ENCODE assay signal across 14 cellular contexts in genomic region chr15:68403161-68403941, GRCh38.
"Had no signal": no experiment of that assay in that cellular context is flagged by ENCODE, and none has a peak within 500 bp of the region (broad histone marks: within the 10 kb centered on the region; RNA-seq: fewer than 3 reads in every experiment).

No MANE protein-coding gene starts in this region.

- H3K9me3 ChIP-seq: pancreas, upper lobe of left lung had no signal

- DNase-seq: activated CD4-positive, alpha-beta memory T cell treated with anti-CD3 and anti-CD28 coated beads, Interleukin-2, amount 10 ng/mL, durations not matched to agents 7 days and 5 days; activated CD4-positive, alpha-beta T cell treated with anti-CD3 and anti-CD28 coated beads for 36 hours; activated naive CD4-positive, alpha-beta T cell treated with anti-CD3 and anti-CD28 coated beads, Interleukin-2, amount 50 U/mL, for 16 hours; foreskin melanocyte; heart right ventricle; left ventricle myocardium superior; mesendoderm; stimulated activated CD4-positive, alpha-beta T cell treated with anti-CD3 and anti-CD28 coated beads, Interleukin-15, amount 100 ng/mL, for 24 hours; stimulated activated CD4-positive, alpha-beta T cell treated with anti-CD3 and anti-CD28 coated beads, Interleukin-4, amount 100 ng/mL, for 4 hours; T-helper 9 cell had no signal

- FAIRE-seq: islet of Langerhans, pancreas had no signal

- H3K36me3 ChIP-seq: heart right ventricle, pancreas, upper lobe of left lung had no signal

- H3K27ac ChIP-seq: heart right ventricle, pancreas, upper lobe of left lung, VCaP had no signal

- H3K4me1 ChIP-seq: heart right ventricle, pancreas, upper lobe of left lung had no signal

- ATAC-seq: activated CD4-positive, alpha-beta T cell treated with anti-CD3 and anti-CD28 coated beads for 36 hours; heart right ventricle; left ventricle myocardium superior; pancreas had no signal

- H3K27me3 ChIP-seq: heart right ventricle, pancreas, upper lobe of left lung had no signal

- H3K4me3 ChIP-seq: heart right ventricle, pancreas, upper lobe of left lung had no signal
